22 cellular contexts compared by ENCODE assay signal in the genomic region with DNA sequence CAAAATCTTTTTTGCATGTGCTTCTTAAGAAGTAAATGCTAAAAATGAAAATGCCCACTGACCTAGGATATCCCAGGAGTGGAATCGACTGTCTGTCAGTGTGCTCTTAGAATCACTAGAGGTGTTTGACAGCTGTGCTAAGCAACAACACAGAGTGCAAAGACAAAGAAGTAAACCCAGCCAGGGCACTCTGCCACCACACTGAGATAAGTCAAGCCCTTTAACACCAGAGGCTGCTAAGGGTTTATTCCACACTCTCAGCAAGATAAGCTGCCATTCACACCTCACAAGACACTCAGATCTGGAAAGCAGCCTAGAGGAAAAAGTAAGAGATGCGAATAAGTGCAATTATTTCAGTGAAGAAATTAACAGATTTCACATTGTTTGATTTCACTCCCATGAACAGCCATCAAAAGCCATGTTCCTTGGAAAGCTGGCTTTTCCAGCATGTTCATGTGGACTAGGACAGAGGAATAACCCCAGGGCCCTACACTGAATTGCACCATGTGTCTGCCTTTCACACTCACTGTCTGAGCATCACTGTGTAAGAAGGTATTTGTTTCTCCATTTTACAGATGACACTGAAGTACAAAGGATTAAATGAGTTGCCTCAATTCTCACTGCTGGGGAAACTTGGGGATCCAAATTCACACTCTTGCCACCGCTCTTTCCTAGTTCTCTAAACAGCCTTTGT. TPM values are rescaled to one million over a fixed set of nuclear protein-coding genes. Genes with fewer than 3 reads are reported as not detected.
DNase-seq lines count a peak whose midpoint lies in the region; ATAC-seq, FAIRE-seq and TF ChIP-seq lines count a peak whose summit lies in the region.
"Had no signal": no experiment of that assay in that cellular context is flagged by ENCODE, and none has a peak within 500 bp of the region (broad histone marks: within the 10 kb centered on the region; RNA-seq: fewer than 3 reads in every experiment).

No MANE protein-coding gene starts in this region.

- H3K4me1 Mint-ChIP-seq in stimulated activated effector memory CD8-positive, alpha-beta T cell treated with anti-CD3 and anti-CD28 coated beads, Interleukin-12 subunit alpha, Interleukin-12 subunit beta, amount 100 ng/mL, for 72 hours, result no peaks in the 10 kb centered on the region

- no peak overlapping the region for H3K9ac ChIP-seq in endothelial cell of umbilical vein (replicated peaks; ENCODE audit: extremely low read depth, insufficient read depth, low read length)
- H3K9ac ChIP-seq: GM23248 had no signal

- TF ChIP-seq CTCF in A549 (IDR thresholded peaks at IDR 0.05) (no peak), endothelial cell of umbilical vein (IDR thresholded peaks at IDR 0.05; ENCODE audit: extremely low read depth in 1 of 2, insufficient read depth in 1 of 2, low read depth in 1 of 2, low read length in 2 of 2) (no peak), left lung (IDR thresholded peaks at IDR 0.05) (no peak)

- H3K4me1 ChIP-seq in A549, result 0 out of 3 replicates have a peak, but pooled peaks cover 8% of the 10 kb centered on the region
- H3K4me1 ChIP-seq in endothelial cell of umbilical vein (ENCODE audit: control insufficient read depth, extremely low read depth, insufficient read depth, low read length), result peaks cover 33% of the 10 kb centered on the region
- H3K4me1 ChIP-seq in left lung, result no peaks in the 10 kb centered on the region
- H3K4me1 ChIP-seq: HAP-1 had no signal

- H3K4me2 ChIP-seq in A549 (no peak overlapping the region), endothelial cell of umbilical vein (ENCODE audit: insufficient read depth, low read length) (no peak overlapping the region)

- TF ChIP-seq RAD21 in A549 (conservative IDR thresholded peaks at IDR 0.05 in 1 of 2, IDR thresholded peaks at IDR 0.05 in 1 of 2), result no peak

- DNase-seq in A549 (ENCODE audit: low read depth in 1 of 2, low spot score in 1 of 2), result no peak
- DNase-seq in OCI-M1 (lab: John Stamatoyannopoulos, UW), result peak; percentile 24
- DNase-seq in endothelial cell of umbilical vein (ENCODE audit: low read depth, low spot score), result peak; percentile 32
- DNase-seq in left lung, result no peak
- no peak for DNase-seq in glomerular visceral epithelial cell (ENCODE audit: extremely low spot score)
- DNase-seq in posterior vena cava (ENCODE audit: low spot score), result no peak
- no peak for DNase-seq in stimulated activated effector memory CD8-positive, alpha-beta T cell treated with anti-CD3 and anti-CD28 coated beads, Interleukin-12 subunit alpha, Interleukin-12 subunit beta, amount 100 ng/mL, for 72 hours (ENCODE audit: low spot score in 2 of 2)
- DNase-seq: C1 segment of cervical spinal cord, GM23248, NCI-H1092 treated with DMSO at 0.1 percent for 48 hours, NCI-H146, NCI-H2029 treated with DMSO at 0.1 percent for 48 hours, NCI-H2171, NCI-H446 treated with DMSO at 0.1 percent for 48 hours, NCI-H69, SIG-M5 had no signal

- H3K9me3 ChIP-seq in A549 (no peaks in the 10 kb centered on the region), endothelial cell of umbilical vein (replicated peaks; ENCODE audit: control insufficient read depth, insufficient read depth, low read length) (no peaks in the 10 kb centered on the region), left lung (no peaks in the 10 kb centered on the region)
- H3K9me3 ChIP-seq: HAP-1 had no signal

- H3K27me3 ChIP-seq in endothelial cell of umbilical vein (ENCODE audit: control insufficient read depth in 2 of 2, insufficient read depth in 2 of 2, low read length in 2 of 2) (no peaks in the 10 kb centered on the region), left lung (no peaks in the 10 kb centered on the region)

- H3K9me1 ChIP-seq in endothelial cell of umbilical vein (replicated peaks; ENCODE audit: control insufficient read depth, extremely low read depth, insufficient read depth, low read length), result no peaks in the 10 kb centered on the region

- H3K9me3 Mint-ChIP-seq in stimulated activated effector memory CD8-positive, alpha-beta T cell treated with anti-CD3 and anti-CD28 coated beads, Interleukin-12 subunit alpha, Interleukin-12 subunit beta, amount 100 ng/mL, for 72 hours, result no peaks in the 10 kb centered on the region

- H3K27ac ChIP-seq in A549 (no peak overlapping the region), endothelial cell of umbilical vein (ENCODE audit: insufficient read depth, low read depth, low read length) (peak overlapping the region; percentile 78), left lung (no peak overlapping the region)
- H3K27ac ChIP-seq: GM23248 had no signal

- POLR2A ChIA-PET in A549 (lab: Yijun Ruan, JAX) (no interaction called here), endothelial cell of umbilical vein (lab: Charles Lee) (no interaction called here)

- intact Hi-C loops in endothelial cell of umbilical vein (cut with micrococcal nuclease), result no loop called here
- intact Hi-C loops in left lung (cut with DNase I), result no loop called here
- intact Hi-C loops in posterior vena cava (cut with DNase I), result no loop called here

- BruUV-seq in endothelial cell of umbilical vein (replicated peaks; lab: Mats Ljungman, UMichigan), result no TSS peak

- dilution Hi-C loops in endothelial cell of umbilical vein (cut with MboI; ENCODE audit: extremely low pct_ligation_motif_present, low sequenced_read_pairs), result no loop called here

- no peak overlapping the region for H3K4me3 Mint-ChIP-seq in stimulated activated effector memory CD8-positive, alpha-beta T cell treated with anti-CD3 and anti-CD28 coated beads, Interleukin-12 subunit alpha, Interleukin-12 subunit beta, amount 100 ng/mL, for 72 hours

- no peak for TF ChIP-seq EP300 in A549 (IDR thresholded peaks at IDR 0.05)

- ATAC-seq in A549 (no peak; a peak in 1 of 6 replicates), left lung (peak; percentile 62)
- ATAC-seq in stimulated activated effector memory CD8-positive, alpha-beta T cell treated with anti-CD3 and anti-CD28 coated beads, Interleukin-12 subunit alpha, Interleukin-12 subunit beta, amount 100 ng/mL, for 72 hours, result no peak

- H3K36me3 Mint-ChIP-seq in stimulated activated effector memory CD8-positive, alpha-beta T cell treated with anti-CD3 and anti-CD28 coated beads, Interleukin-12 subunit alpha, Interleukin-12 subunit beta, amount 100 ng/mL, for 72 hours, result no peaks in the 10 kb centered on the region

- CTCF ChIA-PET in A549 (lab: Yijun Ruan, JAX) (interaction anchor here (0.7 to 4.4 kb wide), 5 partner anchors 15 to 282 kb away, joined by 3 to 18 read pairs (median 4); no protein-coding TSS in a partner anchor), endothelial cell of umbilical vein (lab: Charles Lee) (interaction anchor here (0.7 to 1.7 kb wide), 4 partner anchors 17 to 125 kb away, joined by 3 to 6 read pairs (median 4); no protein-coding TSS in a partner anchor)

- H3K79me2 ChIP-seq in endothelial cell of umbilical vein (ENCODE audit: control insufficient read depth, insufficient read depth, low read length), result no peaks in the 10 kb centered on the region

- 67% methylated on average over 3 of the region's 3 CpGs for WGBS in A549 (ENCODE audit: missing lambda C conversion rate)

- TF ChIP-seq POLR2A in A549 (IDR thresholded peaks at IDR 0.05; ENCODE audit: low read length), result no peak
- TF ChIP-seq POLR2A in endothelial cell of umbilical vein (IDR thresholded peaks at IDR 0.05; ENCODE audit: low read depth, low read length), result no peak

- no peak overlapping the region for H3K27ac Mint-ChIP-seq in stimulated activated effector memory CD8-positive, alpha-beta T cell treated with anti-CD3 and anti-CD28 coated beads, Interleukin-12 subunit alpha, Interleukin-12 subunit beta, amount 100 ng/mL, for 72 hours

- no peak overlapping the region for H2AFZ ChIP-seq in endothelial cell of umbilical vein (ENCODE audit: low read depth, low read length)
- H2AFZ ChIP-seq: GM23248 had no signal

- H3K36me3 ChIP-seq in endothelial cell of umbilical vein (ENCODE audit: control insufficient read depth in 2 of 2, extremely low read depth in 1 of 2, insufficient read depth in 2 of 2, low read length in 2 of 2), result no peaks in the 10 kb centered on the region
- H3K36me3 ChIP-seq in left lung, result no peaks in the 10 kb centered on the region
- H3K36me3 ChIP-seq: HAP-1 had no signal

- no peaks in the 10 kb centered on the region for H4K20me1 ChIP-seq in endothelial cell of umbilical vein (replicated peaks; ENCODE audit: control insufficient read depth, extremely low read depth, insufficient read depth, low read length)

- H3K4me3 ChIP-seq in A549, result no peak overlapping the region
- H3K4me3 ChIP-seq in endothelial cell of umbilical vein (replicated peaks in 1 of 3; ENCODE audit: insufficient read depth in 1 of 3, low read depth in 1 of 3, low read length in 3 of 3), result no peak overlapping the region
- no peak overlapping the region for H3K4me3 ChIP-seq in left lung
- H3K4me3 ChIP-seq: GM23248, HAP-1 had no signal

- FAIRE-seq in A549 (lab: Jason Lieb, UNC) (peak; percentile 32), endothelial cell of umbilical vein (lab: Jason Lieb, UNC) (no peak)
- FAIRE-seq: D721Med, GM12891, GM19239, HTR-8/SVneo had no signal

TF ChIP-seq in A549, 52 proteins besides CTCF, POLR2A, EP300 and RAD21 (continues in another document):
- TF ChIP-seq HEYL (CRISPR knock-in tag; IDR thresholded peaks at IDR 0.05), result no peak

TF ChIP-seq in endothelial cell of umbilical vein, 7 proteins besides CTCF, POLR2A, EP300 and RAD21:
- TF ChIP-seq MYC (IDR thresholded peaks at IDR 0.05; ENCODE audit: low read depth, low read length), result no peak
- no peak for TF ChIP-seq JUN (IDR thresholded peaks at IDR 0.05; ENCODE audit: borderline replicate concordance, insufficient read depth, insufficient read length, low read depth)

RNA-seq across cellular contexts. Expression of a gene that starts 6.0 kb away (rescaled TPM):
- polyA plus RNA-seq in A549 (2011; rRNA removed) (not detected in 2 replicates), A549 (2017; fragmentation: RNase III; extraction: RNeasy Plus Mini Kit Qiagen cat#74134 plus additional on column Dnase treatment) (not detected in 3 replicates), endothelial cell of umbilical vein (not detected in 2 replicates)
- not detected in 2 replicates for polyA plus RNA-seq in A549 (2012; cell fraction: cytosol; rRNA removed)
- polyA plus RNA-seq in A549 (2012; cell fraction: nucleus; rRNA removed), result not detected in 2 replicates
- polyA minus RNA-seq in A549 (2011; rRNA and poly(A)+ RNA removed), result not detected in 2 replicates
- total RNA-seq in endothelial cell of umbilical vein (not detected in 2 replicates), left lung (not detected), posterior vena cava (under 1 TPM in 1 of 2 donors, not detected in 1; 0.65 TPM)
- not detected in 2 replicates for polyA plus RNA-seq in endothelial cell of umbilical vein (2011; cell fraction: cytosol; rRNA removed)
- not detected in 2 replicates for polyA plus RNA-seq in endothelial cell of umbilical vein (2011; cell fraction: nucleus; rRNA removed)
- polyA plus RNA-seq in endothelial cell of umbilical vein (2012), result not detected in 2 replicates
- not detected in 2 replicates for polyA minus RNA-seq in endothelial cell of umbilical vein
- polyA minus RNA-seq in endothelial cell of umbilical vein (2011; cell fraction: cytosol; rRNA and poly(A)+ RNA removed), result not detected
- polyA minus RNA-seq in endothelial cell of umbilical vein (2011; cell fraction: nucleus; rRNA and poly(A)+ RNA removed), result not detected in 2 replicates
- total RNA-seq: GM23248, RPMI7951 had no signal
- polyA plus RNA-seq: GM23248 had no signal

Comparison
In these comparisons a context has a peak if more than half of its experiments do, and no peak if none do; other contexts are left out.
1. DNase-seq: peak in OCI-M1 (single experiment) and endothelial cell of umbilical vein (single experiment); none in A549 (0 of 2), left lung (0 of 2), glomerular visceral epithelial cell (single experiment), posterior vena cava (single experiment) and stimulated activated effector memory CD8-positive, alpha-beta T cell treated with anti-CD3 and anti-CD28 coated beads, Interleukin-12 subunit alpha, Interleukin-12 subunit beta, amount 100 ng/mL, for 72 hours (0 of 2).